28 cellular contexts compared by ENCODE assay signal in genomic region chr5:68011259-68011760, GRCh38.
"Had no signal": no experiment of that assay in that cellular context is flagged by ENCODE, and none has a peak within 500 bp of the region (broad histone marks: within the 10 kb centered on the region; RNA-seq: fewer than 3 reads in every experiment).

No MANE protein-coding gene starts in this region.

- H3K27ac ChIP-seq: neural progenitor cell, ovary, parathyroid adenoma, psoas muscle, right lobe of liver, sigmoid colon, stomach, thoracic aorta, thyroid gland, tibial nerve, upper lobe of right lung, uterus had no signal

- H3K4me1 ChIP-seq: neural progenitor cell, parathyroid adenoma, psoas muscle, right lobe of liver, sigmoid colon, stomach, thyroid gland, upper lobe of right lung, uterus had no signal

- H3K27ac Mint-ChIP-seq: natural killer cell; nephron; neural progenitor cell; progenitor cell of endocrine pancreas; stimulated activated effector memory CD8-positive, alpha-beta T cell treated with anti-CD3 and anti-CD28 coated beads, Interleukin-12 subunit alpha, Interleukin-12 subunit beta, amount 100 ng/mL, for 72 hours; stimulated activated naive B cell treated with anti-CD40 and anti-IgM and Interleukin-4, amounts not matched to agents 10 μg/mL and 1 μg/mL and 100 μg/mL, for 72 hours; stimulated activated naive CD8-positive, alpha-beta T cell treated with anti-CD3 and anti-CD28 coated beads, Interleukin-15, Interleukin-2, amounts not matched to agents 100 ng/mL and 50 ng/mL, for 24 hours; type B pancreatic cell had no signal

- FAIRE-seq: small intestine had no signal

- H2AFZ ChIP-seq: neural progenitor cell, parathyroid adenoma had no signal

- H3K79me2 ChIP-seq: parathyroid adenoma had no signal

- H3K9ac ChIP-seq: neural progenitor cell, parathyroid adenoma had no signal

- H3K4me1 Mint-ChIP-seq: natural killer cell had no signal

- DNase-seq: natural killer cell; occipital lobe; ovary; posterior cingulate gyrus; psoas muscle; right cardiac atrium; right lobe of liver; sigmoid colon; small intestine; stimulated activated CD4-positive, alpha-beta T cell treated with anti-CD3 and anti-CD28 coated beads, Interleukin-15, amount 100 ng/mL, for 24 hours; stimulated activated CD4-positive, alpha-beta T cell treated with anti-CD3 and anti-CD28 coated beads, Interleukin-2, amount 100 ng/mL, for 24 hours; stimulated activated CD4-positive, alpha-beta T cell treated with anti-CD3 and anti-CD28 coated beads, Interleukin-2, amount 100 ng/mL, for 48 hours; stimulated activated CD4-positive, alpha-beta T cell treated with anti-CD3 and anti-CD28 coated beads, Interleukin-4, amount 100 ng/mL, for 24 hours; stimulated activated naive B cell treated with anti-CD40 and anti-IgM and Interleukin-4, amounts not matched to agents 10 μg/mL and 1 μg/mL and 100 μg/mL, for 72 hours; stimulated activated naive CD4-positive, alpha-beta T cell treated with Interleukin-2 at 50 U/mL for 16 hours; stomach; thyroid gland; upper lobe of right lung; uterus had no signal

- H3K9me3 ChIP-seq: ovary, psoas muscle, right lobe of liver, sigmoid colon, stomach, thoracic aorta, thyroid gland, tibial nerve, upper lobe of right lung, uterus had no signal

- H3K4me3 ChIP-seq: neural progenitor cell, ovary, psoas muscle, right lobe of liver, sigmoid colon, stomach, thoracic aorta, thyroid gland, tibial nerve, upper lobe of right lung, uterus had no signal

- H3K36me3 Mint-ChIP-seq: natural killer cell; neural progenitor cell; stimulated activated effector memory CD8-positive, alpha-beta T cell treated with anti-CD3 and anti-CD28 coated beads, Interleukin-12 subunit alpha, Interleukin-12 subunit beta, amount 100 ng/mL, for 72 hours; stimulated activated naive B cell treated with anti-CD40 and anti-IgM and Interleukin-4, amounts not matched to agents 10 μg/mL and 1 μg/mL and 100 μg/mL, for 72 hours had no signal

- H3K4me2 ChIP-seq: neural progenitor cell had no signal

- H3K9me3 Mint-ChIP-seq: stimulated activated effector memory CD8-positive, alpha-beta T cell treated with anti-CD3 and anti-CD28 coated beads, Interleukin-12 subunit alpha, Interleukin-12 subunit beta, amount 100 ng/mL, for 72 hours; stimulated activated naive B cell treated with anti-CD40 and anti-IgM and Interleukin-4, amounts not matched to agents 10 μg/mL and 1 μg/mL and 100 μg/mL, for 72 hours; stimulated activated naive CD8-positive, alpha-beta T cell treated with anti-CD3 and anti-CD28 coated beads, Interleukin-15, Interleukin-2, amounts not matched to agents 100 ng/mL and 50 ng/mL, for 24 hours had no signal

- H3K36me3 ChIP-seq: neural progenitor cell, ovary, right lobe of liver, sigmoid colon, stomach, thoracic aorta, thyroid gland, tibial nerve, upper lobe of right lung, uterus had no signal

- ATAC-seq: natural killer cell; psoas muscle; right cardiac atrium; stimulated activated effector memory CD8-positive, alpha-beta T cell treated with anti-CD3 and anti-CD28 coated beads, Interleukin-12 subunit alpha, Interleukin-12 subunit beta, amount 100 ng/mL, for 72 hours; stimulated activated naive B cell treated with anti-CD40 and anti-IgM and Interleukin-4, amounts not matched to agents 10 μg/mL and 1 μg/mL and 100 μg/mL, for 72 hours; upper lobe of right lung had no signal

- H3K27me3 Mint-ChIP-seq: progenitor cell of endocrine pancreas, type B pancreatic cell had no signal

- H3K27me3 ChIP-seq: neural progenitor cell, ovary, right lobe of liver, sigmoid colon, stomach, thyroid gland, tibial nerve, upper lobe of right lung, uterus had no signal

- H3K4me3 Mint-ChIP-seq: natural killer cell; nephron; neural progenitor cell; stimulated activated effector memory CD8-positive, alpha-beta T cell treated with anti-CD3 and anti-CD28 coated beads, Interleukin-12 subunit alpha, Interleukin-12 subunit beta, amount 100 ng/mL, for 72 hours; stimulated activated naive B cell treated with anti-CD40 and anti-IgM and Interleukin-4, amounts not matched to agents 10 μg/mL and 1 μg/mL and 100 μg/mL, for 72 hours; stimulated activated naive CD8-positive, alpha-beta T cell treated with anti-CD3 and anti-CD28 coated beads, Interleukin-15, Interleukin-2, amounts not matched to agents 100 ng/mL and 50 ng/mL, for 24 hours; type B pancreatic cell had no signal
